Comparison of ENCODE assay signal across 8 cellular contexts in the genomic region with DNA sequence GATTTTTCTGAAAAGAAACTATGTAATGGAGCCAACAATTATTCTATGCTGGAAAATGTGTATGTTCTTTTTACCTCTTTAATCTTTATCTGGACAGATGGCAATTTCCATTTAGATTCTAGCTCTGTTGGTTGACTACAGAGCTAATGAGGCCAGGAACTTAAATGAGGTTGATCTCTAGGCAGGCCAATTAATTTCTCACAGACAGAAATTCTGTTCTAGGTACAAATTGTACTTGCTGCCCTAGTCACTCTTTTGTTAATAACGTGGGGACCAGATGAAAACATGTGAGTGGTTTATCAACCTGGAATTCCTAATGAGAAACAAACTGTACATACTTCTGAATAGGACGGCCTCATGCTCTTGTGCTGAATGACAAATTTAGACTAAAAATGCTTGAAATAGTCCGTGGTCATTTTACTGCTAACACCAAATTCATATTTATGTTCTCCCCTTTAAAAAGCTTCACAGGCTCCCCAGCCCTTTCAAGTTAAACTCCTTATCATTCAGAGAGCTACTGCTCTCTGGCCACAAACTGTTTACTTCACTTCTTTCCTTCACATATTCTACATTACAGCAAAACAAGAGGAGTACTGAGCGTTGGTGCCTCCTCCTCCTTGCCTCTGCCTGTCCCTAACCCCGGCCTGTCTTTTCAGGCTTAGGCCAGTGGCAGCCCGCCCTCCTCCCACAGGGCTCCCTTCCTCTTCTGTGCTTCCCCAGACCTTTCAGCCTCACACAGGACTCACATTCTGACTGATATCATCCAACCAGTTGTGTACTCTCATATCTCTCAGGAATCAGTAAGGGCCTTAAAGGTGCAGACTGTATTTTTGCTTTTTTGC. TPM values are rescaled to one million over a fixed set of nuclear protein-coding genes. Genes with fewer than 3 reads are reported as not detected.
DNase-seq lines count a peak whose midpoint lies in the region; ATAC-seq and TF ChIP-seq lines count a peak whose summit lies in the region.

No MANE protein-coding gene starts in this region.

- H3K9me3 Mint-ChIP-seq in effector memory CD8-positive, alpha-beta T cell, result no peaks in the 10 kb centered on the region

- H3K4me1 ChIP-seq in A673 (ENCODE audit: insufficient read depth, low read length, poor library complexity, severe bottlenecking) (peaks cover 80% of the 10 kb centered on the region), OCI-LY3 (ENCODE audit: low read length) (peaks cover 12% of the 10 kb centered on the region), muscle layer of duodenum (ENCODE audit: control insufficient read depth in 1 of 2, insufficient read depth in 2 of 2, low read length in 2 of 2) (peaks cover 3 to 25% of the 10 kb centered on the region in 2 donors)

- TF ChIP-seq CTCF in A673 (conservative IDR thresholded peaks at IDR 0.05; ENCODE audit: low read depth, low read length) (no peak), OCI-LY3 (IDR thresholded peaks at IDR 0.05; ENCODE audit: low read depth, low read length) (no peak)

- CTCF ChIA-PET in A673 (lab: Charles Lee), result no interaction called here

- no peak overlapping the region for H2AFZ ChIP-seq in OCI-LY3 (ENCODE audit: low read depth, low read length)

- POLR2A ChIA-PET in A673 (lab: Charles Lee; ENCODE audit: low non-redundant PET), result no interaction called here

- intact Hi-C loops in A673 (cut with micrococcal nuclease; ENCODE audit: unreplicated experiment), result loop anchor here (2.0 to 10.0 kb wide), 7 partner anchors 99 to 1487 kb away; a partner anchor contains a TSS

- no peak overlapping the region for H3K4me3 ChIP-seq in A673 (ENCODE audit: low read depth, low read length, poor library complexity, severe bottlenecking)
- H3K4me3 ChIP-seq in OCI-LY3 (ENCODE audit: low read length), result no peak overlapping the region
- no peak overlapping the region for H3K4me3 ChIP-seq in muscle layer of duodenum (ENCODE audit: low read depth in 1 of 2, low read length in 2 of 2)

- H3K4me3 Mint-ChIP-seq in effector memory CD8-positive, alpha-beta T cell, result no peak overlapping the region

- no TSS peak for BruUV-seq in A673 (replicated peaks; lab: Mats Ljungman, UMichigan)

- H3K36me3 Mint-ChIP-seq in effector memory CD8-positive, alpha-beta T cell (ENCODE audit: insufficient read depth), result no peaks in the 10 kb centered on the region

- H3K4me1 Mint-ChIP-seq in effector memory CD8-positive, alpha-beta T cell (ENCODE audit: low read depth in 2 of 2), result peaks cover 21 to 32% of the 10 kb centered on the region in 2 donors

- H3K27ac ChIP-seq in A673 (ENCODE audit: low read depth, low read length, poor library complexity, severe bottlenecking) (peak overlapping the region; percentile 83), OCI-LY3 (ENCODE audit: low read length) (no peak overlapping the region), muscle layer of duodenum (ENCODE audit: low read length) (peak overlapping the region; percentile 47)

- DNase-seq in A673 (ENCODE audit: low spot score) (peak; percentile 37), NCI-H345 (lab: John Stamatoyannopoulos, UW) (no peak), germinal center (ENCODE audit: low spot score) (no peak)
- no peak for DNase-seq in effector memory CD8-positive, alpha-beta T cell

- H3K27me3 Mint-ChIP-seq in effector memory CD8-positive, alpha-beta T cell, result no peaks in the 10 kb centered on the region

- H3K36me3 ChIP-seq in A673 (ENCODE audit: insufficient read depth, low read length, poor library complexity, severe bottlenecking), result no peaks in the 10 kb centered on the region
- no peaks in the 10 kb centered on the region for H3K36me3 ChIP-seq in OCI-LY3 (replicated peaks; ENCODE audit: low read depth, low read length)
- H3K36me3 ChIP-seq in muscle layer of duodenum (ENCODE audit: control insufficient read depth in 1 of 2, insufficient read depth in 2 of 2, low read length in 2 of 2), result peaks cover 0 to 4% of the 10 kb centered on the region in 2 donors

- H3K27me3 ChIP-seq in A673 (replicated peaks; ENCODE audit: insufficient read depth, low read depth, low read length, poor library complexity) (no peaks in the 10 kb centered on the region), OCI-LY3 (ENCODE audit: low read depth, low read length) (no peaks in the 10 kb centered on the region), muscle layer of duodenum (ENCODE audit: low read depth, low read length) (no peaks in the 10 kb centered on the region)

- H3K27ac Mint-ChIP-seq in effector memory CD8-positive, alpha-beta T cell, result peak overlapping the region; percentile 47 to 55

- H4K20me1 ChIP-seq in OCI-LY3 (ENCODE audit: insufficient read depth, low read length), result no peaks in the 10 kb centered on the region

- H3K9me3 ChIP-seq in A673 (ENCODE audit: low read depth, low read length, poor library complexity, severe bottlenecking) (no peaks in the 10 kb centered on the region), OCI-LY3 (ENCODE audit: insufficient read depth, low read length) (no peaks in the 10 kb centered on the region), muscle layer of duodenum (ENCODE audit: control insufficient read depth in 1 of 2, low read length in 2 of 2) (no peaks in the 10 kb centered on the region)

- peak overlapping the region; percentile 36 for H3K4me2 ChIP-seq in OCI-LY3 (ENCODE audit: low read length)

- H3K9ac ChIP-seq in OCI-LY3 (ENCODE audit: low read length), result no peak overlapping the region

- ATAC-seq in GM18873 (IDR thresholded peaks at IDR 0.05; ENCODE audit: low FRiP score, unreplicated experiment) (peak; percentile 88), HG03045 (IDR thresholded peaks at IDR 0.05; ENCODE audit: unreplicated experiment) (peak; percentile 96)
- no peak for ATAC-seq in effector memory CD8-positive, alpha-beta T cell (replicated peaks)

- peaks cover 6% of the 10 kb centered on the region; the same call in 1 of the 2 replicates for H3K79me2 ChIP-seq in OCI-LY3 (ENCODE audit: low read length)

RNA-seq across cellular contexts. Expression of a gene that starts 41.4 kb away (rescaled TPM):
- total RNA-seq in A673 (2021), result 25.7 and 28.2 TPM in 2 replicates
